ENCODE assay signal across 10 cellular contexts in the genomic region with DNA sequence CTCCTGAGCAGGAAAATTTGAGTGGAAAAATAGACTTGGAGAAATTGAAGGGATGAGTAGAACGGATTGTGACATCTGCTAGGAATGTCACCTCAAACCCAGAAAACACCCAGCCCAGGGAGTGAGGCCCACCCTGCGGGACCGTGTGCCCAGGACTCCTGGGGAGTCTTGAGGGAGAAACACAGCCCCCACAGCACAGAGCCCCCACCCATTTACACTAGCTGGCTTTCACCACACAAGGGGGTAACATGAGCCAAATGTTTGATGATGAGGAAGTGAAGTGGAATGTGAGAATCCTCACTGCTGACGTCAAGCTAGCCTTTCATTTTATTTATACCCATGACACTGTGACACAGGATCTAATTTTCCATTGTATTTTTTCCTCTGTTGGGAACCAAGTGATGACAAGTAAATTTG. TPM values are rescaled to one million over a fixed set of nuclear protein-coding genes. Genes with fewer than 3 reads are reported as not detected.
DNase-seq lines count a peak whose midpoint lies in the region; ATAC-seq and TF ChIP-seq lines count a peak whose summit lies in the region.
"Had no signal": no experiment of that assay in that cellular context is flagged by ENCODE, and none has a peak within 500 bp of the region (broad histone marks: within the 10 kb centered on the region; RNA-seq: fewer than 3 reads in every experiment).

No MANE protein-coding gene starts in this region.

- POLR2A ChIA-PET in AG04449 (lab: Yijun Ruan, JAX) = interaction anchor here (0.7 to 1.4 kb wide), 2 partner anchors 11 to 12 kb away, joined by 3 read pairs; no protein-coding TSS in a partner anchor

- DNase-seq in AG04449 (ENCODE audit: low read depth, low spot score) (peak; percentile 58), M059J (ENCODE audit: low read depth) (peak; percentile 87), choroid plexus epithelial cell (ENCODE audit: low read depth) (peak; percentile 94), myocyte (ENCODE audit: low read depth) (peak; percentile 82), pons (ENCODE audit: low spot score) (no peak)
- DNase-seq in stimulated activated CD4-positive, alpha-beta T cell treated with anti-CD3 and anti-CD28 coated beads, Interleukin-2, amount 100 ng/mL, for 24 hours = no peak
- DNase-seq: activated B cell treated with CpG ODN at 0.5 μM for 24 hours, MM.1S had no signal

- TF ChIP-seq CTCF in AG04449 (IDR thresholded peaks at IDR 0.05; ENCODE audit: insufficient read depth, low read length, missing control alignments) (no peak), choroid plexus epithelial cell (conservative IDR thresholded peaks at IDR 0.05; ENCODE audit: low read depth, low read length) (no peak)

- H3K4me3 ChIP-seq in AG04449 (ENCODE audit: low read depth, low read length) (no peak overlapping the region), choroid plexus epithelial cell (ENCODE audit: low read depth, low read length) (no peak overlapping the region)

- ATAC-seq in GM19455 (IDR thresholded peaks at IDR 0.05; ENCODE audit: unreplicated experiment) (no peak), HG03280 (IDR thresholded peaks at IDR 0.05; ENCODE audit: unreplicated experiment) (no peak)

- CTCF ChIA-PET in AG04449 (lab: Yijun Ruan, JAX) = interaction anchor here (0.8 to 5.8 kb wide), 5 partner anchors 12 to 324 kb away, joined by 3 to 26 read pairs (median 3); a partner anchor contains a TSS

RNA-seq across cellular contexts. Expression of a gene that starts 42.8 kb away (rescaled TPM):
- total RNA-seq in M059J (2014; rRNA removed; shearing (Covaris generic)) = 0.07 and 0.39 TPM in 2 replicates
- total RNA-seq in myocyte = not detected in 2 replicates
- 0.55 TPM for polyA plus RNA-seq in myocyte (2012)
- total RNA-seq: activated B cell treated with CpG ODN at 0.5 μM for 24 hours had no signal

Comparison
In these comparisons a context has a peak if more than half of its experiments do, and no peak if none do; other contexts are left out.
1. DNase-seq: peak in AG04449 (single experiment), M059J (single experiment), choroid plexus epithelial cell (single experiment) and myocyte (single experiment); none in stimulated activated CD4-positive, alpha-beta T cell treated with anti-CD3 and anti-CD28 coated beads, Interleukin-2, amount 100 ng/mL, for 24 hours (0 of 2) and pons (single experiment).